2 cellular contexts compared by ENCODE assay signal in the genomic region with DNA sequence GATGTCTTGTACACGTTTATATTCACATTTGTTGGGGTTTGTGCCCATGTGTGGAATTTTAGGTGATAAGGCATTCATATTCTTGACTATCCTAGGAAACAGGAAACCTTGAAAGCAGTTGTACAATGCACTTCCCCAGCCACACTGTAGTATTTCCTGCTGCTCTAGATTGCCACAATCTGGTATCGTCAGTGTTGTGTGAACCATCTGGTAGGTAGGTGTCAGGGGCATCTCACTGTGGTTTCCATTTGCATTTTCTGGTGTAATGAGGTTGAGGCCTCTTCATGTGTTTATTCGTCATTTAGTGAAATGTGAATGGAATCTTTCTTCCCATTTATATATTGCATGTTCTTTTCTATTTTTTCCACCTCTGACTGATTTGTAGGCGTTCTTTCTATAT.
TF ChIP-seq lines count a peak whose summit lies in the region.

No MANE protein-coding gene starts in this region.

TF ChIP-seq in A549, 52 proteins besides CTCF, POLR2A, EP300 and RAD21 (continued from another document):
- TF ChIP-seq, protein P1, sequence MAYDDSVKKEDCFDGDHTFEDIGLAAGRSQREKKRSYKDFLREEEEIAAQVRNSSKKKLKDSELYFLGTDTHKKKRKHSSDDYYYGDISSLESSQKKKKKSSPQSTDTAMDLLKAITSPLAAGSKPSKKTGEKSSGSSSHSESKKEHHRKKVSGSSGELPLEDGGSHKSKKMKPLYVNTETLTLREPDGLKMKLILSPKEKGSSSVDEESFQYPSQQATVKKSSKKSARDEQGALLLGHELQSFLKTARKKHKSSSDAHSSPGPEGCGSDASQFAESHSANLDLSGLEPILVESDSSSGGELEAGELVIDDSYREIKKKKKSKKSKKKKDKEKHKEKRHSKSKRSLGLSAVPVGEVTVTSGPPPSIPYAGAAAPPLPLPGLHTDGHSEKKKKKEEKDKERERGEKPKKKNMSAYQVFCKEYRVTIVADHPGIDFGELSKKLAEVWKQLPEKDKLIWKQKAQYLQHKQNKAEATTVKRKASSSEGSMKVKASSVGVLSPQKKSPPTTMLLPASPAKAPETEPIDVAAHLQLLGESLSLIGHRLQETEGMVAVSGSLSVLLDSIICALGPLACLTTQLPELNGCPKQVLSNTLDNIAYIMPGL (CRISPR knock-in tag; IDR thresholded peaks at IDR 0.05; ENCODE audit: borderline replicate concordance), result no peak
- TF ChIP-seq KDM5A (IDR thresholded peaks at IDR 0.05), result no peak
- TF ChIP-seq HOXB13 (CRISPR knock-in tag; IDR thresholded peaks at IDR 0.05; ENCODE audit: low read depth), result no peak
- no peak for TF ChIP-seq SMC3 (IDR thresholded peaks at IDR 0.05)
- no peak for TF ChIP-seq MYC (IDR thresholded peaks at IDR 0.05; ENCODE audit: borderline replicate concordance, low read length)

TF ChIP-seq in GM12878, 131 proteins besides CTCF, POLR2A, EP300 and RAD21 (continued from another document):
- TF ChIP-seq, protein P2, sequence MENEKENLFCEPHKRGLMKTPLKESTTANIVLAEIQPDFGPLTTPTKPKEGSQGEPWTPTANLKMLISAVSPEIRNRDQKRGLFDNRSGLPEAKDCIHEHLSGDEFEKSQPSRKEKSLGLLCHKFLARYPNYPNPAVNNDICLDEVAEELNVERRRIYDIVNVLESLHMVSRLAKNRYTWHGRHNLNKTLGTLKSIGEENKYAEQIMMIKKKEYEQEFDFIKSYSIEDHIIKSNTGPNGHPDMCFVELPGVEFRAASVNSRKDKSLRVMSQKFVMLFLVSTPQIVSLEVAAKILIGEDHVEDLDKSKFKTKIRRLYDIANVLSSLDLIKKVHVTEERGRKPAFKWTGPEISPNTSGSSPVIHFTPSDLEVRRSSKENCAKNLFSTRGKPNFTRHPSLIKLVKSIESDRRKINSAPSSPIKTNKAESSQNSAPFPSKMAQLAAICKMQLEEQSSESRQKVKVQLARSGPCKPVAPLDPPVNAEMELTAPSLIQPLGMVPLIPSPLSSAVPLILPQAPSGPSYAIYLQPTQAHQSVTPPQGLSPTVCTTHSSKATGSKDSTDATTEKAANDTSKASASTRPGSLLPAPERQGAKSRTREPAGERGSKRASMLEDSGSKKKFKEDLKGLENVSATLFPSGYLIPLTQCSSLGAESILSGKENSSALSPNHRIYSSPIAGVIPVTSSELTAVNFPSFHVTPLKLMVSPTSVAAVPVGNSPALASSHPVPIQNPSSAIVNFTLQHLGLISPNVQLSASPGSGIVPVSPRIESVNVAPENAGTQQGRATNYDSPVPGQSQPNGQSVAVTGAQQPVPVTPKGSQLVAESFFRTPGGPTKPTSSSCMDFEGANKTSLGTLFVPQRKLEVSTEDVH (IDR thresholded peaks at IDR 0.05; ENCODE audit: low read depth, partially characterized antibody), result no peak
- no peak for TF ChIP-seq HDGF (IDR thresholded peaks at IDR 0.05)
- no peak for TF ChIP-seq SUPT20H (IDR thresholded peaks at IDR 0.05; ENCODE audit: borderline replicate concordance, control insufficient read depth, low read depth, low read length)
- no peak for TF ChIP-seq RFX5 (IDR thresholded peaks at IDR 0.05; ENCODE audit: low read depth, low read length)
- TF ChIP-seq ZZZ3 (IDR thresholded peaks at IDR 0.05; ENCODE audit: control insufficient read depth, insufficient read length, low read depth), result no peak
- TF ChIP-seq, protein P3, sequence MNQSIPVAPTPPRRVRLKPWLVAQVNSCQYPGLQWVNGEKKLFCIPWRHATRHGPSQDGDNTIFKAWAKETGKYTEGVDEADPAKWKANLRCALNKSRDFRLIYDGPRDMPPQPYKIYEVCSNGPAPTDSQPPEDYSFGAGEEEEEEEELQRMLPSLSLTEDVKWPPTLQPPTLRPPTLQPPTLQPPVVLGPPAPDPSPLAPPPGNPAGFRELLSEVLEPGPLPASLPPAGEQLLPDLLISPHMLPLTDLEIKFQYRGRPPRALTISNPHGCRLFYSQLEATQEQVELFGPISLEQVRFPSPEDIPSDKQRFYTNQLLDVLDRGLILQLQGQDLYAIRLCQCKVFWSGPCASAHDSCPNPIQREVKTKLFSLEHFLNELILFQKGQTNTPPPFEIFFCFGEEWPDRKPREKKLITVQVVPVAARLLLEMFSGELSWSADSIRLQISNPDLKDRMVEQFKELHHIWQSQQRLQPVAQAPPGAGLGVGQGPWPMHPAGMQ (IDR thresholded peaks at IDR 0.05; ENCODE audit: borderline replicate concordance), result no peak
TF ChIP-seq in GM12878: peak in this region for 0.
